Comparison of ENCODE assay signal across 1 cellular context in genomic region chr16:1941162-1941923, GRCh38.
A peak's percentile ranks its signal among the peaks of the same experiment; 100 is the strongest.
TF ChIP-seq lines count a peak whose summit lies in the region.

No MANE protein-coding gene starts in this region.

TF ChIP-seq in K562, 482 proteins besides CTCF, POLR2A, EP300 and RAD21:
- TF ChIP-seq NFE2 (IDR thresholded peaks at IDR 0.05; ENCODE audit: low read depth) (peak; percentile 11; the same call in 1 of the 2 replicates), SP1 (CRISPR knock-in tag; IDR thresholded peaks at IDR 0.05) (0 out of 2 replicates have a peak, but pooled peaks have one; percentile 2), ZNF282 (CRISPR knock-in tag; IDR thresholded peaks at IDR 0.05) (no peak), BHLHE40 (IDR thresholded peaks at IDR 0.05; ENCODE audit: low read length) (peak; percentile 86)
- TF ChIP-seq, protein P1, sequence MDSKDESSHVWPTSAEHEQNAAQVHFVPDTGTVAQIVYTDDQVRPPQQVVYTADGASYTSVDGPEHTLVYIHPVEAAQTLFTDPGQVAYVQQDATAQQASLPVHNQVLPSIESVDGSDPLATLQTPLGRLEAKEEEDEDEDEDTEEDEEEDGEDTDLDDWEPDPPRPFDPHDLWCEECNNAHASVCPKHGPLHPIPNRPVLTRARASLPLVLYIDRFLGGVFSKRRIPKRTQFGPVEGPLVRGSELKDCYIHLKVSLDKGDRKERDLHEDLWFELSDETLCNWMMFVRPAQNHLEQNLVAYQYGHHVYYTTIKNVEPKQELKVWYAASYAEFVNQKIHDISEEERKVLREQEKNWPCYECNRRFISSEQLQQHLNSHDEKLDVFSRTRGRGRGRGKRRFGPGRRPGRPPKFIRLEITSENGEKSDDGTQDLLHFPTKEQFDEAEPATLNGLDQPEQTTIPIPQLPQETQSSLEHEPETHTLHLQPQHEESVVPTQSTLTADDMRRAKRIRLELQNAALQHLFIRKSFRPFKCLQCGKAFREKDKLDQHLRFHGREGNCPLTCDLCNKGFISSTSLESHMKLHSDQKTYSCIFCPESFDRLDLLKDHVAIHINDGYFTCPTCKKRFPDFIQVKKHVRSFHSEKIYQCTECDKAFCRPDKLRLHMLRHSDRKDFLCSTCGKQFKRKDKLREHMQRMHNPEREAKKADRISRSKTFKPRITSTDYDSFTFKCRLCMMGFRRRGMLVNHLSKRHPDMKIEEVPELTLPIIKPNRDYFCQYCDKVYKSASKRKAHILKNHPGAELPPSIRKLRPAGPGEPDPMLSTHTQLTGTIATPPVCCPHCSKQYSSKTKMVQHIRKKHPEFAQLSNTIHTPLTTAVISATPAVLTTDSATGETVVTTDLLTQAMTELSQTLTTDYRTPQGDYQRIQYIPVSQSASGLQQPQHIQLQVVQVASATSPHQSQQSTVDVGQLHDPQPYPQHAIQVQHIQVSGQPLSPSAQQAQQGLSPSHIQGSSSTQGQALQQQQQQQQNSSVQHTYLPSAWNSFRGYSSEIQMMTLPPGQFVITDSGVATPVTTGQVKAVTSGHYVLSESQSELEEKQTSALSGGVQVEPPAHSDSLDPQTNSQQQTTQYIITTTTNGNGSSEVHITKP (IDR thresholded peaks at IDR 0.05; ENCODE audit: partially characterized antibody): peak; percentile 69
